33 cellular contexts compared by ENCODE assay signal in the genomic region with DNA sequence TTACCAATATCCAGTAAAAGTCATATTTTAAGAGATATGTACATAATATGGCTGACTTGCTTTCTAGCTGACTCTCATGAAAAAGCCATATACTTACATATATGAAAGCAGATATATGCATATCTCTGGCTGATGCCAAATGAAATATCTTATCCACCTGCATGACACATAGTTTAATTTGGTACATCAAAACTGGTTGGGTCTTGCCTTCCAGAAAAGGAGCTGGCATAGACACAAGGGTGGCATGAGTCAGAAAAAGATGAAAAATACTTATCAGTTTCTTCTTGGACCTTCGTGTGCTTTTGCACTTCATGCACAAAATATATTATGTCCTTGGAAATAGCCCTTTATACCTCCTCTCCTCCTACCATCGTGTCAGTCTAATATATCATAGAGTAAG. TPM values are rescaled to one million over a fixed set of nuclear protein-coding genes. Genes with fewer than 3 reads are reported as not detected.
"Had no signal": no experiment of that assay in that cellular context is flagged by ENCODE, and none has a peak within 500 bp of the region (broad histone marks: within the 10 kb centered on the region; RNA-seq: fewer than 3 reads in every experiment).

No MANE protein-coding gene starts in this region.

- H3K27me3 ChIP-seq: brain microvascular endothelial cell, cardiac muscle cell, colonic mucosa, esophagus muscularis mucosa, gastroesophageal sphincter, heart right ventricle had no signal

- DNase-seq: activated CD4-positive, alpha-beta memory T cell treated with anti-CD3 and anti-CD28 coated beads for 36 hours; activated CD4-positive, alpha-beta T cell treated with anti-CD3 and anti-CD28 coated beads for 36 hours; activated CD4-positive, alpha-beta T cell treated with anti-CD3 and anti-CD28 coated beads, Interleukin-2, amount 10 ng/mL, durations not matched to agents 24 days and 14 days; activated CD4-positive, CD25-positive, alpha-beta regulatory T cell; activated CD4-positive, CD25-positive, alpha-beta regulatory T cell treated with anti-CD3 and anti-CD28 coated beads, Interleukin-2, amount 50 U/mL, for 72 hours; activated CD8-positive, alpha-beta memory T cell treated with anti-CD3 and anti-CD28 coated beads, Interleukin-2, amount 10 ng/mL, durations not matched to agents 7 days and 5 days; activated CD8-positive, alpha-beta memory T cell treated with anti-CD3 and anti-CD28 coated beads, Interleukin-2, amount 50 U/mL, for 48 hours; activated CD8-positive, alpha-beta T cell treated with anti-CD3 and anti-CD28 coated beads, Interleukin-2, amount 10 ng/mL, durations not matched to agents 7 days and 5 days; activated effector memory CD4-positive, alpha-beta T cell treated with Interleukin-2 at 50 U/mL for 16 hours; activated gamma-delta T cell treated with Interleukin-2 at 50 U/mL for 16 hours; activated naive CD4-positive, alpha-beta T cell treated with anti-CD3 and anti-CD28 coated beads, Interleukin-2, amount 50 U/mL, for 16 hours; activated naive CD4-positive, alpha-beta T cell treated with Interleukin-2 at 50 U/mL for 16 hours; activated T-cell treated with anti-CD3 and anti-CD28 coated beads for 4 hours; activated T-cell treated with anti-CD3 and anti-CD28 coated beads, Interleukin-2, amount 50 U/mL, for 4 hours; amniotic stem cell; anterior cingulate cortex; brain microvascular endothelial cell; central memory CD4-positive, alpha-beta T cell; cerebellar nuclear complex; colonic mucosa; effector CD8-positive, alpha-beta T cell; foreskin melanocyte; heart right ventricle; T-helper 2 cell had no signal

- H3K27me3 Mint-ChIP-seq: activated CD4-positive, alpha-beta memory T cell treated with anti-CD3 and anti-CD28 coated beads for 36 hours; activated CD4-positive, alpha-beta T cell treated with anti-CD3 and anti-CD28 coated beads for 36 hours; activated T-helper 17 cell treated with anti-CD3 and anti-CD28 coated beads, Interleukin-2, amount 50 U/mL, for 72 hours had no signal

- H3K9me3 Mint-ChIP-seq: activated CD4-positive, alpha-beta memory T cell treated with anti-CD3 and anti-CD28 coated beads for 36 hours; activated T-cell treated with anti-CD3 and anti-CD28 coated beads, Interleukin-2, amount 50 U/mL, for 4 hours; activated T-helper 17 cell treated with anti-CD3 and anti-CD28 coated beads, Interleukin-2, amount 50 U/mL, for 72 hours had no signal

- H3K4me1 Mint-ChIP-seq: activated CD4-positive, alpha-beta T cell treated with anti-CD3 and anti-CD28 coated beads for 36 hours; activated CD4-positive, alpha-beta T cell treated with anti-CD3 and anti-CD28 coated beads, Interleukin-2, amount 10 ng/mL, durations not matched to agents 24 days and 14 days; activated T-helper 17 cell treated with anti-CD3 and anti-CD28 coated beads, Interleukin-2, amount 50 U/mL, for 72 hours had no signal

- H3K4me3 ChIP-seq: cardiac muscle cell, colonic mucosa, esophagus muscularis mucosa, gastroesophageal sphincter, heart right ventricle had no signal

- FAIRE-seq: astrocyte, endometrium, endothelial cell of umbilical vein had no signal

- H3K36me3 Mint-ChIP-seq: activated CD4-positive, alpha-beta memory T cell treated with anti-CD3 and anti-CD28 coated beads for 36 hours; activated CD8-positive, alpha-beta memory T cell treated with anti-CD3 and anti-CD28 coated beads, Interleukin-2, amount 10 ng/mL, durations not matched to agents 7 days and 5 days; activated naive CD8-positive, alpha-beta T cell had no signal

- ATAC-seq: activated CD4-positive, alpha-beta T cell treated with anti-CD3 and anti-CD28 coated beads for 36 hours; activated CD8-positive, alpha-beta memory T cell treated with anti-CD3 and anti-CD28 coated beads, Interleukin-2, amount 10 ng/mL, durations not matched to agents 7 days and 5 days; activated CD8-positive, alpha-beta T cell treated with anti-CD3 and anti-CD28 coated beads, Interleukin-2, amount 10 ng/mL, durations not matched to agents 7 days and 5 days; activated T-cell treated with anti-CD3 and anti-CD28 coated beads, Interleukin-2, amount 50 U/mL, for 4 hours; activated T-helper 17 cell treated with anti-CD3 and anti-CD28 coated beads, Interleukin-2, amount 50 U/mL, for 72 hours; gastroesophageal sphincter; heart right ventricle had no signal

- H3K9me3 ChIP-seq: colonic mucosa, esophagus muscularis mucosa, gastroesophageal sphincter had no signal

- H3K4me3 Mint-ChIP-seq: activated CD4-positive, alpha-beta memory T cell treated with anti-CD3 and anti-CD28 coated beads for 36 hours; activated CD4-positive, alpha-beta T cell treated with anti-CD3 and anti-CD28 coated beads for 36 hours; activated CD4-positive, alpha-beta T cell treated with anti-CD3 and anti-CD28 coated beads, Interleukin-2, amount 10 ng/mL, durations not matched to agents 24 days and 14 days; activated CD8-positive, alpha-beta memory T cell treated with anti-CD3 and anti-CD28 coated beads, Interleukin-2, amount 10 ng/mL, durations not matched to agents 7 days and 5 days; activated CD8-positive, alpha-beta T cell treated with anti-CD3 and anti-CD28 coated beads, Interleukin-2, amount 10 ng/mL, durations not matched to agents 7 days and 5 days; activated naive CD8-positive, alpha-beta T cell; activated T-cell treated with anti-CD3 and anti-CD28 coated beads, Interleukin-2, amount 50 U/mL, for 4 hours; activated T-helper 17 cell treated with anti-CD3 and anti-CD28 coated beads, Interleukin-2, amount 50 U/mL, for 72 hours had no signal

- H3K36me3 ChIP-seq: brain microvascular endothelial cell, cardiac muscle cell, colonic mucosa, esophagus muscularis mucosa, gastroesophageal sphincter, heart right ventricle had no signal

- H3K27ac ChIP-seq: brain microvascular endothelial cell, cardiac muscle cell, colonic mucosa, esophagus muscularis mucosa, gastroesophageal sphincter, heart right ventricle had no signal

- H3K27ac Mint-ChIP-seq: activated CD4-positive, alpha-beta memory T cell treated with anti-CD3 and anti-CD28 coated beads for 36 hours; activated CD4-positive, alpha-beta T cell treated with anti-CD3 and anti-CD28 coated beads for 36 hours; activated CD4-positive, alpha-beta T cell treated with anti-CD3 and anti-CD28 coated beads, Interleukin-2, amount 10 ng/mL, durations not matched to agents 24 days and 14 days; activated CD8-positive, alpha-beta memory T cell treated with anti-CD3 and anti-CD28 coated beads, Interleukin-2, amount 10 ng/mL, durations not matched to agents 7 days and 5 days; activated CD8-positive, alpha-beta T cell treated with anti-CD3 and anti-CD28 coated beads, Interleukin-2, amount 10 ng/mL, durations not matched to agents 7 days and 5 days; activated naive CD8-positive, alpha-beta T cell; activated T-helper 17 cell treated with anti-CD3 and anti-CD28 coated beads, Interleukin-2, amount 50 U/mL, for 72 hours had no signal

- H3K4me1 ChIP-seq: colonic mucosa, esophagus muscularis mucosa, gastroesophageal sphincter, heart right ventricle had no signal

RNA-seq across cellular contexts. Expression of gene TIGD4, which starts 32.1 kb away (rescaled TPM):
- total RNA-seq: glomerular endothelial cell had no signal
